ENCODE assay signal across 8 cellular contexts in the genomic region with DNA sequence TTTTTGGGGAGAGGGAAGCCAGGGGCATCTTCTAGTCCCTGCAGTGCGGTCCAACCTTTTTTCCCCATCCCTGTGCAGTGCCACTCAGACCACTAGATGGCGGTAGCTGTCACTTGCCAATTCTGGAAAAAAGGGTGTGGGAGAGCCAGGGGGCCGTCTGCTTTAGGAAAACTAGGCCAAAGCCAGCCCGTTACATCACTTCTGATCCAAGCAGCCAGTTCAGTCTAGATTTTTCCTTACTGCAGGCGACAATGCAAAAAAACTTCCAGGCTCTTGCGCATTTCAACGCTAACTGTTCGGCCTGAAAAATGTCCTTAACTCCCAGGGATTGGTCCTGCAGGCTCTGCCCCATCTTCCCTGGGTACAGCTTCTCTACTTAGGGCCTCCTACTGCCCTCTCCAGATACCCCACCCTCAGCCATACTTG.
DNase-seq lines count a peak whose midpoint lies in the region; ATAC-seq lines count a peak whose summit lies in the region.

No MANE protein-coding gene starts in this region.

- peak; percentile 68 for DNase-seq in EH (ENCODE audit: low read depth)
- peak; percentile 16 for DNase-seq in HuH-7.5 (ENCODE audit: low spot score)
- peak; percentile 63 for DNase-seq in SK-N-DZ (ENCODE audit: low spot score)
- DNase-seq in amygdala (lab: John Stamatoyannopoulos, UW), result peak in 54 of 56 donors; percentile 6 to 84 (median 64)
- peak; percentile 79 for DNase-seq in left cardiac atrium
- DNase-seq in putamen (ENCODE audit: low spot score), result peak; percentile 88

- ATAC-seq in left cardiac atrium (peak; percentile 94 to 98), GM19324 (IDR thresholded peaks at IDR 0.05; ENCODE audit: low FRiP score, unreplicated experiment) (no peak), GM21515 (IDR thresholded peaks at IDR 0.05; ENCODE audit: unreplicated experiment) (no peak)

- intact Hi-C loops in left cardiac atrium (cut with DNase I), result loop anchor here (2.0 to 10.0 kb wide), 3 partner anchors 170 to 374 kb away; no protein-coding TSS in a partner anchor

Comparison
In these comparisons a context has a peak if more than half of its experiments do, and no peak if none do; other contexts are left out.
1. DNase-seq: peak in every context shown above with its lines; median percentile 88 in putamen; 79 in left cardiac atrium; 68 in EH; 64 in amygdala; 63 in SK-N-DZ; 16 in HuH-7.5.
2. ATAC-seq: peak in left cardiac atrium (2 of 2); none in GM19324 (single experiment) and GM21515 (single experiment).